In the genomic region with DNA sequence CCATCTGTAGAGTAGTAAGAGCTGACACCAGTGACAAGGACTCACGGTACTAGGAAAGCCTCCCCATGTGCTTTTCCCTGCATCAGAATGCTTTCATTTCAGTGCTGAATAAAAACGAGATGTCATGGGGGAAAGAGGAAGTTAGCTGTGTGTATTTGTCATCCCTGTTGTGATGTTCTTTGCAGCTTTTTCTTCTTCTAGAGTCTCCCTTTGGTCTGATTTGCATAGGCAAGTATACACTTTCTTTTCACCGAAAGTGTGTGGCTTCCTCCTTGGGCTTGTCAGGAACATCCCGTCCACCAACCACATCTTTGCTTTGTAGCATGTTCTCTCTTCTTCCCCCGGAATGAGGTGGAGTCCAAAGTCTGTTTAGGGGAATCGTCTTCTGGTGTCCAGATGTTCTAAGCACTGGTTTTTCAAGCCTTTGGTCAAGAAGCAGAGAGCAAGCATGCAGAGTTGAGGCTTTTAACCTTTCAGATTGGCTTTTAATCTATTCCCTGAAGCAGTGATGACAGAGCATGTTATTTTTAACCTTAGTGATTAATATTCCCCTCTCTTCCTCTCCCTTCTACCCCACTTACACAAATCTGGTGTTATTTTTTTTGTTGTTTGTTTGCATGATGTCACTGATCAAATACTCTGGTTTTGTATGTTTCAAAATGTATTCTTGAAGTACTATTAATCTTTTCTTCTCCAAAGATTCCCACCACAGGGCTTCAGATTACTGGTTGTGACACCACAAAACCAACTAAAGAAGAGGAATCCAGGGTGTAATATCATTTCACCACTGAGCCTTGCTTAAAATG, we compare ENCODE assay signal across 8 cellular contexts.
DNase-seq lines count a peak whose midpoint lies in the region; ATAC-seq, FAIRE-seq and TF ChIP-seq lines count a peak whose summit lies in the region.

No MANE protein-coding gene starts in this region.

- no peak overlapping the region for H3K23ac ChIP-seq in H9 (ENCODE audit: insufficient read length, low read depth, low read length)

- no peak overlapping the region for H2BK5ac ChIP-seq in H9 (ENCODE audit: insufficient read length, low read length)

- H2BK120ac ChIP-seq in H9 (ENCODE audit: low read depth, low read length, poor library complexity, severe bottlenecking): no peak overlapping the region

- H3K36me3 Mint-ChIP-seq in H9 (ENCODE audit: insufficient read depth in 1 of 3, low read depth in 3 of 3): no peaks in the 10 kb centered on the region

- no peak overlapping the region for H4K91ac ChIP-seq in H9 (ENCODE audit: insufficient read length, low read depth, low read length)

- H3K79me2 ChIP-seq in H9 (ENCODE audit: insufficient read depth, low read length): no peaks in the 10 kb centered on the region

- H3K4ac ChIP-seq in H9 (ENCODE audit: low read depth, low read length): no peak overlapping the region

- H3K27me3 Mint-ChIP-seq in H9 (ENCODE audit: low read depth): no peaks in the 10 kb centered on the region

- no peak overlapping the region for H4K5ac ChIP-seq in H9 (ENCODE audit: insufficient read length, low read depth, low read length)

- H2AK5ac ChIP-seq in H9 (ENCODE audit: insufficient read length, low read length): no peak overlapping the region

- H3K23me2 ChIP-seq in H9 (ENCODE audit: insufficient read length, low read depth, low read length, poor library complexity, severe bottlenecking): no peaks in the 10 kb centered on the region

- no peak overlapping the region for H3T11ph ChIP-seq in H9 (ENCODE audit: low read length)

- H3K4me1 Mint-ChIP-seq in H9: peaks cover 14 to 15% of the 10 kb centered on the region in 2 experiments; a peak in 3 of 4 replicates

- peak; percentile 97 for ATAC-seq in HG02884 (IDR thresholded peaks at IDR 0.05; ENCODE audit: unreplicated experiment)

- peak; percentile 21 for DNase-seq in activated naive CD4-positive, alpha-beta T cell treated with Interleukin-2 at 50 U/mL for 16 hours
- DNase-seq in activated naive CD4-positive, alpha-beta T cell (lab: John Stamatoyannopoulos, UW): no peak
- DNase-seq in RPMI7951 (ENCODE audit: low read depth) (peak; percentile 92), erythroblast (lab: John Stamatoyannopoulos, UW) (peak; percentile 7 to 31), HTR-8/SVneo (ENCODE audit: insufficient read length, low spot score) (no peak), H9 (no peak)

- H3K9ac ChIP-seq in skeletal muscle satellite cell (ENCODE audit: low read depth, low read length) (no peak overlapping the region), H9 (ENCODE audit: extremely low read depth, insufficient read length, low read length) (no peak overlapping the region)

- no peak overlapping the region for H3K4me3 ChIP-seq in skeletal muscle satellite cell (ENCODE audit: low read length)

- H3K27ac ChIP-seq in H9 (ENCODE audit: insufficient read length, low read depth, low read length): no peak overlapping the region

- no CpG with 5 or more reads among the region's 6 CpGs for WGBS in H9 (ENCODE audit: extremely low coverage, insufficient read length, low lambda C conversion rate)

- H3K27me3 ChIP-seq in skeletal muscle satellite cell (ENCODE audit: control insufficient read depth, insufficient read depth, low read length): no peaks in the 10 kb centered on the region
- H3K27me3 ChIP-seq in H9 (ENCODE audit: insufficient read depth, low read length): no peaks in the 10 kb centered on the region

- TF ChIP-seq CTCF in H9 (conservative IDR thresholded peaks at IDR 0.05): no peak

- H3K18ac ChIP-seq in H9 (ENCODE audit: insufficient read length, low read depth, low read length): no peak overlapping the region

- H4K8ac ChIP-seq in H9 (replicated peaks; ENCODE audit: insufficient read length, low read depth, low read length): no peak overlapping the region

- H3K4me1 ChIP-seq in skeletal muscle satellite cell (ENCODE audit: control insufficient read depth, insufficient read depth, low read length): peaks cover 18% of the 10 kb centered on the region
- peaks cover 2% of the 10 kb centered on the region; the same call in 1 of the 2 replicates for H3K4me1 ChIP-seq in H9 (ENCODE audit: insufficient read depth, low read length)

- H2BK20ac ChIP-seq in H9 (ENCODE audit: low read depth, low read length, poor library complexity, severe bottlenecking): no peak overlapping the region

- no peak for TF ChIP-seq POLR2A in erythroblast (IDR thresholded peaks at IDR 0.05; ENCODE audit: low read length)

- FAIRE-seq in HTR-8/SVneo (lab: Jason Lieb, UNC): no peak

- no peak overlapping the region for H3K14ac ChIP-seq in H9 (ENCODE audit: insufficient read depth, low read length)

- no peak overlapping the region for H3K4me3 Mint-ChIP-seq in H9

- no peak overlapping the region for H3K56ac ChIP-seq in H9 (ENCODE audit: insufficient read length, low read depth, low read length)

- no peaks in the 10 kb centered on the region for H3K79me1 ChIP-seq in H9 (ENCODE audit: insufficient read depth, low read depth, low read length, poor library complexity, severe bottlenecking)

- no peaks in the 10 kb centered on the region for H4K20me1 ChIP-seq in H9 (ENCODE audit: control insufficient read depth, insufficient read depth, insufficient read length)

- H3K9me3 ChIP-seq in skeletal muscle satellite cell (replicated peaks; ENCODE audit: low read length) (no peaks in the 10 kb centered on the region), H9 (ENCODE audit: control insufficient read depth, low read depth, low read length) (no peaks in the 10 kb centered on the region)

- no peaks in the 10 kb centered on the region for H3K36me3 ChIP-seq in skeletal muscle satellite cell (ENCODE audit: insufficient read depth, low read length)

- H3K9me3 Mint-ChIP-seq in H9: no peaks in the 10 kb centered on the region

- H3K4me2 ChIP-seq in skeletal muscle satellite cell (ENCODE audit: low read length) (peak overlapping the region; percentile 67), H9 (ENCODE audit: insufficient read depth, insufficient read length, low read length) (no peak overlapping the region)

- H3K27ac Mint-ChIP-seq in H9: peak overlapping the region in 1 of 3 experiments; percentile 36; a peak in 1 of 7 replicates

- no peak overlapping the region for H2BK12ac ChIP-seq in H9 (ENCODE audit: insufficient read length, low read depth, low read length)

- no peak overlapping the region for H2AFZ ChIP-seq in H9 (ENCODE audit: low read length)

- H2BK15ac ChIP-seq in H9 (ENCODE audit: low read depth, low read length): no peak overlapping the region

Comparison
In these comparisons a context has a peak if more than half of its experiments do, and no peak if none do; other contexts are left out.
1. DNase-seq: peak in activated naive CD4-positive, alpha-beta T cell treated with Interleukin-2 at 50 U/mL for 16 hours (single experiment), RPMI7951 (single experiment) and erythroblast (2 of 2); none in activated naive CD4-positive, alpha-beta T cell (0 of 4), HTR-8/SVneo (single experiment) and H9 (single experiment).